In the genomic region with DNA sequence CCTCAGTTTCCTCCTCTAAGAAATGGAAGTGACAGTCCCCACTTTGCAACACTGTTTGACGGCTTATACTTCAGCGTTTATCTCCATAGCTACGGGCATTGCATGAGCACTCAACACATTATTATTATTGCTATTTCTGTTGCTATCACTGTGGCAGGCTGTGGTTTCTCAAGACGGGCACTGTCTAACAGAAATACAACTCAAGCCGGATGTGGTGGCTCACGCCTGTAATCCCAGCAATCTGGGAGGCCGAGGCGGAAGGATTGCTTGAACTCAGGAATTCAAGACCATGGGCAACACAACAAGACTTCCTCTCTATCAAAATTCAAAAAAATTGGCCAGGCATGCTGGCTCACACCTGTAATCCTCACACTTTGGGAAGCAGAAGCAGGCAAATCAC, we compare ENCODE assay signal across 12 cellular contexts. TPM values are rescaled to one million over a fixed set of nuclear protein-coding genes. Genes with fewer than 3 reads are reported as not detected.
DNase-seq lines count a peak whose midpoint lies in the region; ATAC-seq, FAIRE-seq and TF ChIP-seq lines count a peak whose summit lies in the region.
"Had no signal": no experiment of that assay in that cellular context is flagged by ENCODE, and none has a peak within 500 bp of the region (broad histone marks: within the 10 kb centered on the region; RNA-seq: fewer than 3 reads in every experiment).

No MANE protein-coding gene starts in this region.

- ATAC-seq in T-cell (replicated peaks in 1 of 4) (no peak), GM19023 (IDR thresholded peaks at IDR 0.05; ENCODE audit: unreplicated experiment) (no peak)

- H3K27ac ChIP-seq in fibroblast of lung (ENCODE audit: insufficient read depth, low read length), result no peak overlapping the region

- no peaks in the 10 kb centered on the region for H3K9me3 ChIP-seq in fibroblast of lung (ENCODE audit: control insufficient read depth, insufficient read depth, low read depth, low read length)

- no peak for TF ChIP-seq CTCF in fibroblast of lung (conservative IDR thresholded peaks at IDR 0.05 in 1 of 2, IDR thresholded peaks at IDR 0.05 in 1 of 2; ENCODE audit: low read depth in 1 of 2, low read length in 2 of 2)
- no peak for TF ChIP-seq CTCF in GM13976 (IDR thresholded peaks at IDR 0.05; ENCODE audit: borderline replicate concordance, control extremely low read depth, extremely low read depth, insufficient read depth, missing control alignments)

- peak; percentile 63 for FAIRE-seq in GM18507 (lab: Jason Lieb, UNC)

- no peaks in the 10 kb centered on the region for H3K36me3 ChIP-seq in fibroblast of lung (ENCODE audit: control insufficient read depth, insufficient read depth, low read length)

- CTCF ChIA-PET in T-cell (lab: Charles Lee), result interaction anchor here in 1 of 2 donors (0.6 kb wide), 1 partner anchor 170 kb away, joined by 3 read pairs; no protein-coding TSS in a partner anchor

- POLR2A ChIA-PET in T-cell (lab: Charles Lee), result no interaction called here

- H3K9me3 Mint-ChIP-seq in T-cell, result no peaks in the 10 kb centered on the region

- H3K4me1 ChIP-seq in fibroblast of lung (ENCODE audit: control insufficient read depth, extremely low read depth, insufficient read depth, low read length), result peaks cover 20% of the 10 kb centered on the region

- H3K27ac Mint-ChIP-seq in T-cell, result peak overlapping the region; percentile 83 to 90

- peak overlapping the region in 2 of 3 donors; percentile 28 to 52 for H3K4me3 Mint-ChIP-seq in T-cell

- peak; percentile 97 to 98 for DNase-seq in AML-193 (lab: John Stamatoyannopoulos, UW)
- DNase-seq in GM18507 (ENCODE audit: extremely low spot score, insufficient read length, low read depth), result no peak
- DNase-seq in T-cell, result peak in 21 of 34 experiments; percentile 9 to 56 (median 34)
- DNase-seq in fibroblast of lung (ENCODE audit: low read depth in 2 of 2), result peak in 1 of 2 donors; percentile 68
- no peak for DNase-seq in globus pallidus (ENCODE audit: low spot score)
- no peak for DNase-seq in GM13976 (ENCODE audit: low spot score)
- no peak for DNase-seq in NCI-H510A (lab: John Stamatoyannopoulos, UW)
- DNase-seq: cerebellar nuclear complex; MM.1S; NCI-H748 treated with DMSO at 0.1 percent for 48 hours; stimulated activated CD4-positive, alpha-beta T cell treated with anti-CD3 and anti-CD28 coated beads, Interleukin-2, amount 100 ng/mL, for 48 hours had no signal

- no peaks in the 10 kb centered on the region for H4K20me1 ChIP-seq in fibroblast of lung (ENCODE audit: control insufficient read depth, extremely low read depth, insufficient read depth, low read length)

- H3K4me2 ChIP-seq in fibroblast of lung (ENCODE audit: extremely low read depth, insufficient read depth, low read length), result no peak overlapping the region

- no peak overlapping the region for H3K4me3 ChIP-seq in fibroblast of lung (replicated peaks in 1 of 4; ENCODE audit: control extremely low read depth in 1 of 4, insufficient read depth in 1 of 4, low read depth in 3 of 4, low read length in 4 of 4)

- peaks cover 40 to 48% (median 43%) of the 10 kb centered on the region in 3 donors for H3K4me1 Mint-ChIP-seq in T-cell

- H3K27me3 ChIP-seq in fibroblast of lung (ENCODE audit: control insufficient read depth, insufficient read depth, low read length), result no peaks in the 10 kb centered on the region

- no peaks in the 10 kb centered on the region for H3K79me2 ChIP-seq in fibroblast of lung (ENCODE audit: control insufficient read depth, insufficient read depth, low read length)

- no peaks in the 10 kb centered on the region for H3K27me3 Mint-ChIP-seq in T-cell

- H2AFZ ChIP-seq in fibroblast of lung (ENCODE audit: low read length), result no peak overlapping the region

- H3K9ac ChIP-seq in fibroblast of lung (ENCODE audit: insufficient read depth, low read length), result peak overlapping the region; percentile 16

- no peaks in the 10 kb centered on the region for H3K36me3 Mint-ChIP-seq in T-cell

- in situ Hi-C loops in GM13976 (cut with MboI; ENCODE audit: low sequenced_read_pairs, unreplicated experiment), result no loop called here

RNA-seq across cellular contexts. Expression of a gene that starts 4.9 kb away (rescaled TPM):
- total RNA-seq in T-cell (1 to 10 TPM; 5.4 to 9.8 (median 9.0) TPM), fibroblast of lung (5.6 and 6.7 TPM in 2 replicates)
- polyA plus RNA-seq in fibroblast of lung, result 1.6 and 2.0 TPM in 2 replicates
- 2.8 and 3.3 TPM in 2 replicates for polyA plus RNA-seq in fibroblast of lung (2012)
- 4.4 and 6.1 TPM in 2 replicates for polyA minus RNA-seq in fibroblast of lung (ENCODE audit: low replicate concordance)

RNA-seq across cellular contexts. Expression of a gene that starts 16.1 kb away (rescaled TPM):
- total RNA-seq in T-cell (10 to 100 TPM; 69.7 to 82.1 (median 76.8) TPM), fibroblast of lung (50.1 and 58.8 TPM in 2 replicates)
- polyA plus RNA-seq in fibroblast of lung, result 146 and 206 TPM in 2 replicates
- polyA plus RNA-seq in fibroblast of lung (2012), result 292 and 381 TPM in 2 replicates
- 139 and 187 TPM in 2 replicates for polyA minus RNA-seq in fibroblast of lung (ENCODE audit: low replicate concordance)

RNA-seq across cellular contexts. Expression of a gene that starts 26.0 kb away (rescaled TPM):
- total RNA-seq in T-cell (100 to 1,000 TPM in 2 of 5 donors, 10 to 100 TPM in 3; 37.6 to 107 (median 94.3) TPM), fibroblast of lung (17.7 and 20.3 TPM in 2 replicates)
- polyA plus RNA-seq in fibroblast of lung, result 5.2 and 17.1 TPM in 2 replicates
- 6.2 and 17.7 TPM in 2 replicates for polyA plus RNA-seq in fibroblast of lung (2012)
- 7.2 and 26.5 TPM in 2 replicates for polyA minus RNA-seq in fibroblast of lung (ENCODE audit: low replicate concordance)

Comparison
In these comparisons a context has a peak if more than half of its experiments do, and no peak if none do; other contexts are left out.
1. DNase-seq: peak in AML-193 (2 of 2) and T-cell (21 of 34); none in GM18507 (single experiment), globus pallidus (single experiment), GM13976 (single experiment) and NCI-H510A (single experiment).